In genomic region chr5:171580506-171581265, GRCh38 we compare ENCODE assay signal across 12 cellular contexts.
DNase-seq lines count a peak whose midpoint lies in the region; ATAC-seq and TF ChIP-seq lines count a peak whose summit lies in the region.
"Had no signal": no experiment of that assay in that cellular context is flagged by ENCODE, and none has a peak within 500 bp of the region (broad histone marks: within the 10 kb centered on the region; RNA-seq: fewer than 3 reads in every experiment).

No MANE protein-coding gene starts in this region.

- H2BK15ac ChIP-seq in mesenchymal stem cell (ENCODE audit: low read depth, poor library complexity, severe bottlenecking) (no peak overlapping the region), mesendoderm (replicated peaks; ENCODE audit: low read depth) (no peak overlapping the region)

- H2AK5ac ChIP-seq in mesenchymal stem cell (ENCODE audit: low read length, severe bottlenecking) = no peak overlapping the region
- H2AK5ac ChIP-seq in mesendoderm (ENCODE audit: low read length) = no peak overlapping the region

- no peak overlapping the region for H3K23ac ChIP-seq in mesenchymal stem cell (ENCODE audit: low read length in 2 of 2)
- H3K23ac ChIP-seq in mesendoderm (ENCODE audit: low read length) = no peak overlapping the region

- no peaks in the 10 kb centered on the region for H3K9me3 ChIP-seq in mesenchymal stem cell (ENCODE audit: control insufficient read depth, low read length)

- WGBS in mesenchymal stem cell = 69% methylated on average over 9 of the region's 9 CpGs
- 100% methylated on average over 2 of the region's 9 CpGs for WGBS in mesendoderm (ENCODE audit: extremely low coverage, insufficient coverage, low lambda C conversion rate)

- no peak for TF ChIP-seq CTCF in AG09319 (IDR thresholded peaks at IDR 0.05; ENCODE audit: low read depth, low read length)
- no peak for TF ChIP-seq CTCF in epithelial cell of esophagus (IDR thresholded peaks at IDR 0.05; ENCODE audit: insufficient read depth, low read depth, low read length, missing control alignments)

- H3K79me2 ChIP-seq in mesendoderm (ENCODE audit: control insufficient read depth, insufficient read depth, low read length) = no peaks in the 10 kb centered on the region

- no peaks in the 10 kb centered on the region for H3K36me3 ChIP-seq in mesenchymal stem cell (ENCODE audit: control insufficient read depth in 1 of 2, insufficient read depth in 2 of 2, low read depth in 1 of 2, low read length in 2 of 2)
- no peaks in the 10 kb centered on the region for H3K36me3 ChIP-seq in mesendoderm (ENCODE audit: control insufficient read depth, insufficient read depth, low read length)

- H3K9ac ChIP-seq in mesenchymal stem cell (ENCODE audit: low read length) (peak overlapping the region; percentile 82), mesendoderm (ENCODE audit: low read length) (no peak overlapping the region)

- no peak for ATAC-seq in HG03175 (IDR thresholded peaks at IDR 0.05; ENCODE audit: unreplicated experiment)
- ATAC-seq in GM21737 (IDR thresholded peaks at IDR 0.05; ENCODE audit: unreplicated experiment) = no peak

- peaks cover 0 to 24% of the 10 kb centered on the region in 2 experiments for H3K27me3 ChIP-seq in mesenchymal stem cell (ENCODE audit: control insufficient read depth in 1 of 2, insufficient read depth in 1 of 2, low read length in 2 of 2)
- no peaks in the 10 kb centered on the region for H3K27me3 ChIP-seq in mesendoderm (ENCODE audit: insufficient read depth, low read length, poor library complexity)

- no peak overlapping the region for H4K91ac ChIP-seq in mesenchymal stem cell (ENCODE audit: low read length)

- H2BK120ac ChIP-seq in mesenchymal stem cell (ENCODE audit: low read depth, low read length) (no peak overlapping the region), mesendoderm (ENCODE audit: low read depth, low read length) (no peak overlapping the region)

- H3K18ac ChIP-seq in mesenchymal stem cell (ENCODE audit: low read depth in 1 of 2, low read length in 2 of 2) (no peak overlapping the region), mesendoderm (ENCODE audit: low read length) (no peak overlapping the region)

- H3K4me1 ChIP-seq in mesenchymal stem cell (ENCODE audit: control insufficient read depth, insufficient read depth, low read depth, low read length) (peaks cover 4% of the 10 kb centered on the region), mesendoderm (ENCODE audit: control insufficient read depth, low read depth, low read length) (no peaks in the 10 kb centered on the region)

- no peak overlapping the region for H4K8ac ChIP-seq in mesenchymal stem cell (ENCODE audit: low read length)
- H4K8ac ChIP-seq in mesendoderm (ENCODE audit: low read depth, low read length) = no peak overlapping the region

- H3K27ac ChIP-seq in mesenchymal stem cell (ENCODE audit: low read length, poor library complexity, severe bottlenecking) (no peak overlapping the region), mesendoderm (ENCODE audit: low read depth, low read length) (no peak overlapping the region)
- H3K27ac ChIP-seq: C4-2B had no signal

- H2BK5ac ChIP-seq in mesenchymal stem cell (ENCODE audit: low read depth, low read length, poor library complexity, severe bottlenecking) (no peak overlapping the region), mesendoderm (ENCODE audit: low read length) (no peak overlapping the region)

- H2BK12ac ChIP-seq in mesenchymal stem cell (ENCODE audit: low read length in 2 of 2) = no peak overlapping the region

- H3K14ac ChIP-seq in mesenchymal stem cell (ENCODE audit: low read length in 2 of 2) = no peak overlapping the region

- H3K79me1 ChIP-seq in mesenchymal stem cell (replicated peaks; ENCODE audit: low read length, poor library complexity, severe bottlenecking) (no peaks in the 10 kb centered on the region), mesendoderm (ENCODE audit: low read length) (no peaks in the 10 kb centered on the region)

- no peak overlapping the region for H4K5ac ChIP-seq in mesendoderm (ENCODE audit: low read length)

- no peak overlapping the region for H2AFZ ChIP-seq in mesenchymal stem cell (ENCODE audit: low read depth, low read length)

- DNase-seq in AG09319 (ENCODE audit: extremely low read depth, low read depth) = peak; percentile 34
- peak; percentile 46 for DNase-seq in LHCN-M2 (ENCODE audit: low read depth)
- DNase-seq in epithelial cell of esophagus (ENCODE audit: low read depth) = peak; percentile 19
- peak; percentile 24 for DNase-seq in mesenchymal stem cell
- DNase-seq in stimulated activated naive CD4-positive, alpha-beta T cell treated with Interleukin-2 at 50 U/mL for 16 hours (lab: John Stamatoyannopoulos, UW) = no peak
- DNase-seq in mesendoderm = no peak
- DNase-seq: effector CD8-positive, alpha-beta T cell; GDM1; NK-92 treated with Interleukin-12 subunit alpha and Interleukin-12 subunit beta, amount 100 ng/mL, for 24 hours had no signal

- H3K4me2 ChIP-seq in mesenchymal stem cell (ENCODE audit: low read length, poor library complexity, severe bottlenecking) (no peak overlapping the region), mesendoderm (ENCODE audit: low read length) (no peak overlapping the region)

- no peak overlapping the region for H3K4ac ChIP-seq in mesenchymal stem cell (ENCODE audit: low read depth in 1 of 2, low read length in 2 of 2)
- no peak overlapping the region for H3K4ac ChIP-seq in mesendoderm (ENCODE audit: low read depth, low read length)

- H3K4me3 ChIP-seq in epithelial cell of esophagus (ENCODE audit: low read length) (no peak overlapping the region), mesenchymal stem cell (ENCODE audit: insufficient read depth in 1 of 2, low read depth in 1 of 2, low read length in 2 of 2) (peak overlapping the region in 1 of 2 experiments; percentile 16), mesendoderm (ENCODE audit: low read length) (no peak overlapping the region)

- H3K56ac ChIP-seq in mesendoderm (ENCODE audit: low read length) = no peak overlapping the region

Comparison
In these comparisons a context has a peak if more than half of its experiments do, and no peak if none do; other contexts are left out.
1. DNase-seq: peak in AG09319 (single experiment), LHCN-M2 (single experiment), epithelial cell of esophagus (single experiment) and mesenchymal stem cell (single experiment); none in stimulated activated naive CD4-positive, alpha-beta T cell treated with Interleukin-2 at 50 U/mL for 16 hours (single experiment) and mesendoderm (single experiment).